In the genomic region with DNA sequence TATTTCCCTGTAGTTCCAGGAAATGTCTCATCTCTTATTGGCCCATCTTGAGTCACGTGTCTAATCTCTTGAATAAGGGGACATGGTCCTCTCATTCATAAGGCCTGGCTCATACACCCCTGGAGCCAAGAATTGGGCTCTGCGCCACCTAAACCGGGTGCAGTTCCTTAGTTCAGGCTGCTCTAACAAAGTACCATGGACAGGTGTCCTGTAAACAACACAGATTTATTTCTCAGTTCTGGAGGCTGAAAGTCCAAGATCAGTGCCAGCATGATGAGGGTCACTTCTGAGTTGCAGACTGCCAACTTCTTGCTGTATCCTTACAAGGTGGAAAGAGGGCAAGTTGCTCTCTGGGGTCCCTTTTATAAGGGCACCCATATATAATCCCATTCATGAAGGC, we compare ENCODE assay signal across 1 cellular context.
TF ChIP-seq lines count a peak whose summit lies in the region.

No MANE protein-coding gene starts in this region.

TF ChIP-seq in HEK293, 187 proteins besides CTCF, POLR2A, EP300 and RAD21:
- TF ChIP-seq, protein P1, sequence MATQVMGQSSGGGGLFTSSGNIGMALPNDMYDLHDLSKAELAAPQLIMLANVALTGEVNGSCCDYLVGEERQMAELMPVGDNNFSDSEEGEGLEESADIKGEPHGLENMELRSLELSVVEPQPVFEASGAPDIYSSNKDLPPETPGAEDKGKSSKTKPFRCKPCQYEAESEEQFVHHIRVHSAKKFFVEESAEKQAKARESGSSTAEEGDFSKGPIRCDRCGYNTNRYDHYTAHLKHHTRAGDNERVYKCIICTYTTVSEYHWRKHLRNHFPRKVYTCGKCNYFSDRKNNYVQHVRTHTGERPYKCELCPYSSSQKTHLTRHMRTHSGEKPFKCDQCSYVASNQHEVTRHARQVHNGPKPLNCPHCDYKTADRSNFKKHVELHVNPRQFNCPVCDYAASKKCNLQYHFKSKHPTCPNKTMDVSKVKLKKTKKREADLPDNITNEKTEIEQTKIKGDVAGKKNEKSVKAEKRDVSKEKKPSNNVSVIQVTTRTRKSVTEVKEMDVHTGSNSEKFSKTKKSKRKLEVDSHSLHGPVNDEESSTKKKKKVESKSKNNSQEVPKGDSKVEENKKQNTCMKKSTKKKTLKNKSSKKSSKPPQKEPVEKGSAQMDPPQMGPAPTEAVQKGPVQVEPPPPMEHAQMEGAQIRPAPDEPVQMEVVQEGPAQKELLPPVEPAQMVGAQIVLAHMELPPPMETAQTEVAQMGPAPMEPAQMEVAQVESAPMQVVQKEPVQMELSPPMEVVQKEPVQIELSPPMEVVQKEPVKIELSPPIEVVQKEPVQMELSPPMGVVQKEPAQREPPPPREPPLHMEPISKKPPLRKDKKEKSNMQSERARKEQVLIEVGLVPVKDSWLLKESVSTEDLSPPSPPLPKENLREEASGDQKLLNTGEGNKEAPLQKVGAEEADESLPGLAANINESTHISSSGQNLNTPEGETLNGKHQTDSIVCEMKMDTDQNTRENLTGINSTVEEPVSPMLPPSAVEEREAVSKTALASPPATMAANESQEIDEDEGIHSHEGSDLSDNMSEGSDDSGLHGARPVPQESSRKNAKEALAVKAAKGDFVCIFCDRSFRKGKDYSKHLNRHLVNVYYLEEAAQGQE (tag by site-specific recombination; IDR thresholded peaks at IDR 0.05): peak; percentile 57; the same call in 1 of the 2 replicates
- TF ChIP-seq EGR2 (tag by site-specific recombination; IDR thresholded peaks at IDR 0.05; ENCODE audit: low read depth): no peak
